ENCODE assay signal across 2 cellular contexts in genomic region chr17:61397086-61397842, GRCh38.
A peak's percentile ranks its signal among the peaks of the same experiment; 100 is the strongest.
TF ChIP-seq lines count a peak whose summit lies in the region.

No MANE protein-coding gene starts in this region.

TF ChIP-seq in IMR-90, 13 proteins besides CTCF, POLR2A, EP300 and RAD21:
- TF ChIP-seq MAZ (IDR thresholded peaks at IDR 0.05; ENCODE audit: borderline replicate concordance, low read depth, low read length) (peak; percentile 41; the same call in 1 of the 2 replicates), NFE2L2 (IDR thresholded peaks at IDR 0.05; ENCODE audit: low read depth, low read length) (no peak)

TF ChIP-seq in HepG2, 621 proteins besides CTCF, POLR2A, EP300 and RAD21:
- TF ChIP-seq AGO2 (optimal IDR thresholded peaks at IDR 0.05; ENCODE audit: low read depth, low read length) (peak; percentile 68), ZBTB33 (CRISPR knock-in tag; IDR thresholded peaks at IDR 0.05) (peak; percentile 79; the same call in 1 of the 2 replicates), GABPB1 (CRISPR knock-in tag; IDR thresholded peaks at IDR 0.05) (no peak), TARDBP (CRISPR knock-in tag; IDR thresholded peaks at IDR 0.05) (0 out of 2 replicates have a peak, but pooled peaks have one; percentile 24), ZNF101 (CRISPR knock-in tag; IDR thresholded peaks at IDR 0.05; ENCODE audit: borderline replicate concordance, low read depth) (no peak), HNRNPLL (IDR thresholded peaks at IDR 0.05; ENCODE audit: low read depth, low read length, poor library complexity, severe bottlenecking) (peak; percentile 7), HDAC1 (CRISPR knock-in tag; IDR thresholded peaks at IDR 0.05) (no peak), ZBTB38 (CRISPR knock-in tag; IDR thresholded peaks at IDR 0.05) (peak; percentile 26; the same call in 1 of the 2 replicates), KAT7 (CRISPR knock-in tag; IDR thresholded peaks at IDR 0.05; ENCODE audit: borderline replicate concordance) (no peak), HNRNPL (IDR thresholded peaks at IDR 0.05; ENCODE audit: low read depth, low read length) (0 out of 2 replicates have a peak, but pooled peaks have one; percentile 39), SIN3B (IDR thresholded peaks at IDR 0.05; ENCODE audit: low read length) (no peak), HNRNPUL1 (IDR thresholded peaks at IDR 0.05; ENCODE audit: low read depth, low read length) (no peak), PRPF4 (IDR thresholded peaks at IDR 0.05; ENCODE audit: low read depth, low read length, poor library complexity, severe bottlenecking) (peak; percentile 71)
- TF ChIP-seq, protein P1, sequence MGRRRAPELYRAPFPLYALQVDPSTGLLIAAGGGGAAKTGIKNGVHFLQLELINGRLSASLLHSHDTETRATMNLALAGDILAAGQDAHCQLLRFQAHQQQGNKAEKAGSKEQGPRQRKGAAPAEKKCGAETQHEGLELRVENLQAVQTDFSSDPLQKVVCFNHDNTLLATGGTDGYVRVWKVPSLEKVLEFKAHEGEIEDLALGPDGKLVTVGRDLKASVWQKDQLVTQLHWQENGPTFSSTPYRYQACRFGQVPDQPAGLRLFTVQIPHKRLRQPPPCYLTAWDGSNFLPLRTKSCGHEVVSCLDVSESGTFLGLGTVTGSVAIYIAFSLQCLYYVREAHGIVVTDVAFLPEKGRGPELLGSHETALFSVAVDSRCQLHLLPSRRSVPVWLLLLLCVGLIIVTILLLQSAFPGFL (CRISPR knock-in tag; IDR thresholded peaks at IDR 0.05) = no peak
- TF ChIP-seq, protein P2, sequence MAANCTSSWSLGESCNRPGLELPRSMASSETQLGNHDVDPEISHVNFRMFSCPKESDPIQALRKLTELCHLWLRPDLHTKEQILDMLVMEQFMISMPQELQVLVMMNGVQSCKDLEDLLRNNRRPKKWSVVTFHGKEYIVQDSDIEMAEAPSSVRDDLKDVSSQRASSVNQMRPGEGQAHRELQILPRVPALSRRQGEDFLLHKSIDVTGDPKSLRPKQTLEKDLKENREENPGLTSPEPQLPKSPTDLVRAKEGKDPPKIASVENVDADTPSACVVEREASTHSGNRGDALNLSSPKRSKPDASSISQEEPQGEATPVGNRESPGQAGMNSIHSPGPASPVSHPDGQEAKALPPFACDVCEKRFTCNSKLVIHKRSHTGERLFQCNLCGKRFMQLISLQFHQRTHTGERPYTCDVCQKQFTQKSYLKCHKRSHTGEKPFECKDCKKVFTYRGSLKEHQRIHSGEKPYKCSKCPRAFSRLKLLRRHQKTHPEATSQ (CRISPR knock-in tag; IDR thresholded peaks at IDR 0.05; ENCODE audit: borderline replicate concordance) = no peak
- TF ChIP-seq, protein P3, sequence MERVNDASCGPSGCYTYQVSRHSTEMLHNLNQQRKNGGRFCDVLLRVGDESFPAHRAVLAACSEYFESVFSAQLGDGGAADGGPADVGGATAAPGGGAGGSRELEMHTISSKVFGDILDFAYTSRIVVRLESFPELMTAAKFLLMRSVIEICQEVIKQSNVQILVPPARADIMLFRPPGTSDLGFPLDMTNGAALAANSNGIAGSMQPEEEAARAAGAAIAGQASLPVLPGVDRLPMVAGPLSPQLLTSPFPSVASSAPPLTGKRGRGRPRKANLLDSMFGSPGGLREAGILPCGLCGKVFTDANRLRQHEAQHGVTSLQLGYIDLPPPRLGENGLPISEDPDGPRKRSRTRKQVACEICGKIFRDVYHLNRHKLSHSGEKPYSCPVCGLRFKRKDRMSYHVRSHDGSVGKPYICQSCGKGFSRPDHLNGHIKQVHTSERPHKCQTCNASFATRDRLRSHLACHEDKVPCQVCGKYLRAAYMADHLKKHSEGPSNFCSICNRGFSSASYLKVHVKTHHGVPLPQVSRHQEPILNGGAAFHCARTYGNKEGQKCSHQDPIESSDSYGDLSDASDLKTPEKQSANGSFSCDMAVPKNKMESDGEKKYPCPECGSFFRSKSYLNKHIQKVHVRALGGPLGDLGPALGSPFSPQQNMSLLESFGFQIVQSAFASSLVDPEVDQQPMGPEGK (CRISPR knock-in tag; IDR thresholded peaks at IDR 0.05) = no peak
